Comparison of ENCODE assay signal across 24 cellular contexts in the genomic region with DNA sequence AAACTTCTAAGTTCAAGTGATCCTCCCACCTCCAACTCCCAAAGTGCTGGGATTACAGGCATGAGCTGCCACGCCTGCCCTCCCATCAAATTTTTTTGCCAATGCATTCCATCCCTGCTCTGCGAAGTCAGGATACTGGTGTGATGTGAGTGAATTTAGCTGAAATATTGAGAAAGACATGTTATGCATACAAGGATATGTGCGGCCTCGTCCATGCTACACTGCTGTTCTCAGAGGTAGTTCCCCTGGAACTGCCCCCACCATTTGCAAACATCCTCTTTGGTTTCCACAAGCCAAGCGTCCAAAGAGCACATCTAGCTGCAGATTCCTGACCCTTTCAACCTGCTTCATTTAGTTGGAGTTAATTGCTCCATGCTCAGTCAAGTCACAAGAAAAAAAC. TPM values are rescaled to one million over a fixed set of nuclear protein-coding genes. Genes with fewer than 3 reads are reported as not detected.
"Had no signal": no experiment of that assay in that cellular context is flagged by ENCODE, and none has a peak within 500 bp of the region (broad histone marks: within the 10 kb centered on the region; RNA-seq: fewer than 3 reads in every experiment).

No MANE protein-coding gene starts in this region.

- H3K4me1 Mint-ChIP-seq: immature natural killer cell had no signal

- H3K4me1 ChIP-seq: gastroesophageal sphincter, suprapubic skin had no signal

- H3K4me3 Mint-ChIP-seq: immature natural killer cell; naive thymus-derived CD8-positive, alpha-beta T cell; type B pancreatic cell had no signal

- H3K9me3 Mint-ChIP-seq: immature natural killer cell had no signal

- H3K36me3 Mint-ChIP-seq: immature natural killer cell; naive thymus-derived CD8-positive, alpha-beta T cell; type B pancreatic cell had no signal

- H3K27me3 Mint-ChIP-seq: naive thymus-derived CD8-positive, alpha-beta T cell; type B pancreatic cell had no signal

- H3K27me3 ChIP-seq: esophagus squamous epithelium, gastroesophageal sphincter, ovary, spleen, suprapubic skin, thyroid gland had no signal

- ATAC-seq: gastroesophageal sphincter; left ventricle myocardium superior; mucosa of descending colon; naive thymus-derived CD8-positive, alpha-beta T cell; sciatic nerve; stimulated activated naive CD8-positive, alpha-beta T cell treated with anti-CD3 and anti-CD28 coated beads, Interleukin-15, Interleukin-2, amounts not matched to agents 100 U/mL and 50 U/mL, for 24 hours had no signal

- H3K27ac ChIP-seq: esophagus squamous epithelium, gastroesophageal sphincter, ovary, suprapubic skin, thyroid gland had no signal

- H3K9me3 ChIP-seq: esophagus squamous epithelium, gastroesophageal sphincter, mucosa of descending colon, ovary, spleen, suprapubic skin, thyroid gland had no signal

- H3K36me3 ChIP-seq: esophagus squamous epithelium, gastroesophageal sphincter, ovary, spleen, suprapubic skin, thyroid gland had no signal

- H3K4me3 ChIP-seq: esophagus squamous epithelium, gastroesophageal sphincter, lung, mucosa of descending colon, ovary, spleen, suprapubic skin, thyroid gland had no signal

- DNase-seq: cerebellar nuclear complex; dermis blood vessel endothelial cell; esophagus squamous epithelium; foreskin fibroblast; glutamatergic neuron; immature natural killer cell; kidney; left cardiac atrium; left ventricle myocardium superior; mucosa of descending colon; naive thymus-derived CD8-positive, alpha-beta T cell; ovary; spleen; stimulated activated CD4-positive, alpha-beta T cell treated with anti-CD3 and anti-CD28 coated beads, Interleukin-15, amount 100 ng/mL, for 24 hours; stimulated activated CD4-positive, alpha-beta T cell treated with anti-CD3 and anti-CD28 coated beads, Interleukin-1b, Interleukin-23, amount 100 ng/mL, for 48 hours; stimulated activated CD4-positive, alpha-beta T cell treated with anti-CD3 and anti-CD28 coated beads, Interleukin-4, amount 100 ng/mL, for 4 hours; stimulated activated naive CD8-positive, alpha-beta T cell treated with anti-CD3 and anti-CD28 coated beads, Interleukin-15, Interleukin-2, amounts not matched to agents 100 U/mL and 50 U/mL, for 24 hours; thyroid gland had no signal

- H3K27ac Mint-ChIP-seq: immature natural killer cell; naive thymus-derived CD8-positive, alpha-beta T cell; type B pancreatic cell had no signal

RNA-seq across cellular contexts. Expression of a gene that starts 36.5 kb away (rescaled TPM):
- total RNA-seq: dermis blood vessel endothelial cell had no signal
- polyA plus RNA-seq: neural cell had no signal
